In genomic region chr9:88551546-88552137, GRCh38 we compare ENCODE assay signal across 23 cellular contexts. TPM values are rescaled to one million over a fixed set of nuclear protein-coding genes. Genes with fewer than 3 reads are reported as not detected.
DNase-seq lines count a peak whose midpoint lies in the region; ATAC-seq and TF ChIP-seq lines count a peak whose summit lies in the region.
"Had no signal": no experiment of that assay in that cellular context is flagged by ENCODE, and none has a peak within 500 bp of the region (broad histone marks: within the 10 kb centered on the region; RNA-seq: fewer than 3 reads in every experiment).

No MANE protein-coding gene starts in this region.

- H3K4me3 ChIP-seq in H7 (ENCODE audit: insufficient read depth, low read depth, low read length) (no peak overlapping the region), hepatocyte (no peak overlapping the region), smooth muscle cell (no peak overlapping the region), WERI-Rb-1 (ENCODE audit: low read depth, low read length) (no peak overlapping the region)
- H3K4me3 ChIP-seq: BLaER1 treated with 17β-estradiol and CSF1 and Interleukin-3, amounts not matched to agents 10 nM and 100 nM; GM12878; GM23248; SJCRH30 had no signal

- H3K9ac ChIP-seq in smooth muscle cell (ENCODE audit: low read depth): no peak overlapping the region
- H3K9ac ChIP-seq: BLaER1 treated with 17β-estradiol and CSF1 and Interleukin-3, amounts not matched to agents 10 nM and 100 nM; GM23248 had no signal

- 27% methylated on average over 2 of the region's 2 CpGs for WGBS in hepatocyte (ENCODE audit: low lambda C conversion rate, missing lambda C conversion rate)
- WGBS in smooth muscle cell (ENCODE audit: low lambda C conversion rate): 14% methylated on average over 2 of the region's 2 CpGs

- no peak overlapping the region for H3K4me3 Mint-ChIP-seq in WTC11
- H3K4me3 Mint-ChIP-seq: CD4-positive, alpha-beta memory T cell had no signal

- POLR2A ChIA-PET in WTC11 (lab: Charles Lee): no interaction called here

- no peaks in the 10 kb centered on the region for H3K9me3 ChIP-seq in hepatocyte (ENCODE audit: low read depth)
- no peaks in the 10 kb centered on the region for H3K9me3 ChIP-seq in smooth muscle cell (replicated peaks; ENCODE audit: low read depth)
- H3K9me3 ChIP-seq in WERI-Rb-1 (ENCODE audit: severe bottlenecking): no peaks in the 10 kb centered on the region
- H3K9me3 ChIP-seq: Caco-2, SJCRH30 had no signal

- DNase-seq in H7 (peak; percentile 66), WTC11 (ENCODE audit: low spot score) (no peak), hepatocyte (ENCODE audit: low spot score) (no peak), smooth muscle cell (lab: John Stamatoyannopoulos, UW; ENCODE audit: unreplicated experiment) (no peak), Ammon's horn (ENCODE audit: low spot score) (no peak), WERI-Rb-1 (no peak), NCI-H1694 treated with DMSO at 0.1 percent for 48 hours (lab: John Stamatoyannopoulos, UW) (no peak)
- DNase-seq: Caco-2; CD4-positive, alpha-beta memory T cell; DMS 273 treated with DMSO at 0.1 percent for 48 hours; DMS79 treated with DMSO at 0.1 percent for 48 hours; GM23248; Karpas-422; MV-4-11; NCI-H1105 treated with DMSO at 0.1 percent for 48 hours; NCI-H187; NCI-H446 treated with DMSO at 0.1 percent for 48 hours; NCI-H526 treated with DMSO at 0.1 percent for 48 hours; OCI-M1; SJCRH30 had no signal

- peaks cover 20% of the 10 kb centered on the region for H3K4me1 Mint-ChIP-seq in WTC11
- H3K4me1 Mint-ChIP-seq: CD4-positive, alpha-beta memory T cell had no signal

- H4K20me1 ChIP-seq in hepatocyte (ENCODE audit: insufficient read depth, poor library complexity, severe bottlenecking): no peaks in the 10 kb centered on the region
- H4K20me1 ChIP-seq in smooth muscle cell (ENCODE audit: low read depth): no peaks in the 10 kb centered on the region
- H4K20me1 ChIP-seq: BLaER1 treated with 17β-estradiol and CSF1 and Interleukin-3, amounts not matched to agents 10 nM and 100 nM had no signal

- H3K9me3 Mint-ChIP-seq in WTC11: peaks cover 12% of the 10 kb centered on the region

- H3K79me2 ChIP-seq in hepatocyte: no peaks in the 10 kb centered on the region
- no peaks in the 10 kb centered on the region for H3K79me2 ChIP-seq in smooth muscle cell (ENCODE audit: low read depth)

- H3K4me2 ChIP-seq in hepatocyte: no peak overlapping the region
- H3K4me2 ChIP-seq in smooth muscle cell: peak overlapping the region; percentile 22
- H3K4me2 ChIP-seq: BLaER1 treated with 17β-estradiol and CSF1 and Interleukin-3, amounts not matched to agents 10 nM and 100 nM had no signal

- H3K9me2 ChIP-seq in hepatocyte (replicated peaks; ENCODE audit: insufficient read depth): no peaks in the 10 kb centered on the region

- H3K36me3 Mint-ChIP-seq in WTC11: peaks cover 9% of the 10 kb centered on the region; the same call in 1 of the 2 replicates
- H3K36me3 Mint-ChIP-seq: CD4-positive, alpha-beta memory T cell had no signal

- H3K27ac ChIP-seq in hepatocyte (peak overlapping the region; percentile 23), smooth muscle cell (ENCODE audit: low read depth) (no peak overlapping the region), WERI-Rb-1 (no peak overlapping the region)
- H3K27ac ChIP-seq: BLaER1 treated with 17β-estradiol and CSF1 and Interleukin-3, amounts not matched to agents 10 nM and 100 nM; GM23248; SJCRH30 had no signal

- CTCF ChIA-PET in WTC11 (lab: Charles Lee): no interaction called here

- ATAC-seq in WTC11: peak; percentile 57
- ATAC-seq: GM12878, HCT116 had no signal

- H3F3A ChIP-seq in smooth muscle cell (ENCODE audit: low read depth): no peaks in the 10 kb centered on the region

- H2AFZ ChIP-seq in hepatocyte (no peak overlapping the region), smooth muscle cell (ENCODE audit: low read depth) (no peak overlapping the region)
- H2AFZ ChIP-seq: GM23248 had no signal

- TF ChIP-seq CTCF in WTC11 (IDR thresholded peaks at IDR 0.05): no peak
- no peak for TF ChIP-seq CTCF in hepatocyte (IDR thresholded peaks at IDR 0.05; ENCODE audit: poor library complexity)
- TF ChIP-seq CTCF in smooth muscle cell (IDR thresholded peaks at IDR 0.05; ENCODE audit: borderline replicate concordance, insufficient read depth, poor library complexity, severe bottlenecking): no peak
- TF ChIP-seq CTCF in WERI-Rb-1 (IDR thresholded peaks at IDR 0.05; ENCODE audit: low read depth, low read length): no peak

- H3K36me3 ChIP-seq in H7 (replicated peaks; ENCODE audit: control insufficient read depth, insufficient read depth, low read length): no peaks in the 10 kb centered on the region
- H3K36me3 ChIP-seq in hepatocyte (replicated peaks; ENCODE audit: insufficient read depth, low read depth): no peaks in the 10 kb centered on the region
- H3K36me3 ChIP-seq in smooth muscle cell (ENCODE audit: low read depth): no peaks in the 10 kb centered on the region
- no peaks in the 10 kb centered on the region for H3K36me3 ChIP-seq in WERI-Rb-1
- H3K36me3 ChIP-seq: BLaER1 treated with 17β-estradiol and CSF1 and Interleukin-3, amounts not matched to agents 10 nM and 100 nM; SJCRH30 had no signal

- H3K27me3 ChIP-seq in H7 (ENCODE audit: control insufficient read depth, insufficient read depth, low read length): no peaks in the 10 kb centered on the region; the same call in 1 of the 2 replicates
- no peaks in the 10 kb centered on the region for H3K27me3 ChIP-seq in hepatocyte
- no peaks in the 10 kb centered on the region for H3K27me3 ChIP-seq in smooth muscle cell (ENCODE audit: low read depth)
- no peaks in the 10 kb centered on the region for H3K27me3 ChIP-seq in WERI-Rb-1 (ENCODE audit: insufficient read depth, low read depth, severe bottlenecking)
- H3K27me3 ChIP-seq: BLaER1 treated with 17β-estradiol and CSF1 and Interleukin-3, amounts not matched to agents 10 nM and 100 nM; SJCRH30 had no signal

- H3K27ac Mint-ChIP-seq in WTC11: no peak overlapping the region

- H3K4me1 ChIP-seq in hepatocyte (ENCODE audit: insufficient read depth) (peaks cover 6% of the 10 kb centered on the region), smooth muscle cell (ENCODE audit: low read depth) (peaks cover 10% of the 10 kb centered on the region)
- H3K4me1 ChIP-seq: Caco-2, SJCRH30 had no signal

- peaks cover 13% of the 10 kb centered on the region for H3K27me3 Mint-ChIP-seq in WTC11 (ENCODE audit: low read depth)

TF ChIP-seq in WTC11, 78 proteins besides CTCF, POLR2A, EP300 and RAD21:
- TF ChIP-seq ZNF396 (CRISPR knock-in tag; IDR thresholded peaks at IDR 0.05; ENCODE audit: borderline replicate concordance): no peak
- no peak for TF ChIP-seq NR1H2 (CRISPR knock-in tag; IDR thresholded peaks at IDR 0.05)
- TF ChIP-seq ZNF671 (CRISPR knock-in tag; IDR thresholded peaks at IDR 0.05): no peak
- peak; percentile 52 for TF ChIP-seq ZNF423 (CRISPR knock-in tag; IDR thresholded peaks at IDR 0.05)
- no peak for TF ChIP-seq MXD4 (CRISPR knock-in tag; IDR thresholded peaks at IDR 0.05; ENCODE audit: borderline replicate concordance)
TF ChIP-seq in WTC11: peak in this region for 1.

RNA-seq across cellular contexts. Expression of gene NXNL2, which starts 16.7 kb away (rescaled TPM):
- total RNA-seq in H7 (2014; rRNA removed; shearing (Covaris generic)): 1.8 and 4.1 TPM in 2 replicates
- total RNA-seq in WTC11 (2021) (1.9 to 2.3 TPM (median 2.2 TPM) in 3 replicates), hepatocyte (0.57 and 0.84 TPM in 2 replicates), smooth muscle cell (0.31 and 0.36 TPM in 2 replicates)
- polyA plus RNA-seq in hepatocyte (1.0 and 2.5 TPM in 2 replicates), smooth muscle cell (0.24 and 0.91 TPM in 2 replicates)
- total RNA-seq: CD4-positive, alpha-beta memory T cell; GM12878; SJCRH30 had no signal
- polyA plus RNA-seq: CD4-positive, alpha-beta memory T cell; GM12878 had no signal
